11 cellular contexts compared by ENCODE assay signal in the genomic region with DNA sequence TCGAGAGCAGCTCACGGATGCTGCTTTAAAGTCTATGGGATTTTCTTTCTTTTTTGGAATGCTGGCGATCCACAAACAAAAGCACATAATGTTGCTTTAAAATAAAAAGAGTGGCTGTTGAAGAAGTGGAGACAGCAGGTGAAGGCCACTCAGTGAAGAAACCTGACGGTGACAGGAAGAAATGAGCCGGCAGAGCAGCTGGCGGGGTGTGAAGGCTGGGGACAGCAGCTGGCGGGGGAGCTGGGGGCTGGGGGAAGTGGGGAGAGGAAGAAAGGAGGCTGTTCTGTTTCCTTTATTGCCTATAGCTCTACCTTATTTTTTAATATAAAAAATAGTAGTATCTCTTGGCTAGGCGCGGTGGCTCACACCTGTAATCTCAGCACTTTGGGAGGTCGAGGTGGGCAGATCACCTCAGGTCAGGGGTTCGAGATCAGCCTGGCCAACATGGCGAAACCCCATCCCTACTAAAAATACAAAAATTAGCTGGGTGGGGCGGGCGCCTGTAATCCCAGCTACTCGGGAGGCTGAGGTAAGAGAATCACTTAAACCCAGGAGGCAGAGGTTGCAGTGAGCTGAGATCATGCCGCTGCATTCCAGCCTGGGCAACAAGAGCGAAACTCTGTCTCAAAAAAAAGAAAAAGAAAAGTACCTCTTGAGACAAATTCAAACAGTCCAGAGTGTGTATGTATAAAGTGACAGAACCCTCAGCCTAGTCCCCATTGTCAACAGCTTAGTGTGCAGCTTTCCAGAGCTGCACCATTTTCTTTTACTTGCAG. TPM values are rescaled to one million over a fixed set of nuclear protein-coding genes. Genes with fewer than 3 reads are reported as not detected.
DNase-seq lines count a peak whose midpoint lies in the region; ATAC-seq and TF ChIP-seq lines count a peak whose summit lies in the region.
"Had no signal": no experiment of that assay in that cellular context is flagged by ENCODE, and none has a peak within 500 bp of the region (broad histone marks: within the 10 kb centered on the region; RNA-seq: fewer than 3 reads in every experiment).

No MANE protein-coding gene starts in this region.

- H2AFZ ChIP-seq in SU-DHL-6 (ENCODE audit: low read depth, low read length, severe bottlenecking): peak overlapping the region; percentile 6

- CTCF ChIA-PET in activated naive CD4-positive, alpha-beta T cell treated with anti-CD3 and anti-CD28 coated beads, Interleukin-2, amount 10 ng/mL, durations not matched to agents 7 days and 5 days (lab: Charles Lee): interaction anchor here (0.9 to 1.5 kb wide), 4 partner anchors 34 to 87 kb away, joined by 3 to 6 read pairs (median 3); partner anchors contain the start of genes BYSL and MED20

- peaks cover 71% of the 10 kb centered on the region for H3F3A ChIP-seq in SU-DHL-6 (ENCODE audit: insufficient read depth)

- peak overlapping the region; percentile 91 for H3K27ac ChIP-seq in SU-DHL-6 (ENCODE audit: low read depth, low read length)
- peak overlapping the region in 7 of 8 donors; percentile 1 to 69 (median 50) for H3K27ac ChIP-seq in spleen
- H3K27ac ChIP-seq: SJSA1, vagina had no signal

- H3K36me3 ChIP-seq in SU-DHL-6 (ENCODE audit: low read length): no peaks in the 10 kb centered on the region
- peaks cover 0 to 81% (median 3%) of the 10 kb centered on the region in 6 donors for H3K36me3 ChIP-seq in spleen
- H3K36me3 ChIP-seq: SJSA1, vagina had no signal

- WGBS in spleen, 5 donors: 35 to 41% (median 40%) methylated on average over 17 of the region's 17 CpGs

- peak overlapping the region in 2 of 4 donors; percentile 72 to 81 for H3K4me3 Mint-ChIP-seq in IgD-negative memory B cell
- H3K4me3 Mint-ChIP-seq in activated naive CD4-positive, alpha-beta T cell treated with anti-CD3 and anti-CD28 coated beads, Interleukin-2, amount 10 ng/mL, durations not matched to agents 7 days and 5 days: peak overlapping the region; percentile 52

- peak overlapping the region; percentile 50 for H3K4me2 ChIP-seq in SU-DHL-6 (ENCODE audit: low read depth, low read length, poor library complexity, severe bottlenecking)

- no peak for TF ChIP-seq CTCF in SU-DHL-6 (IDR thresholded peaks at IDR 0.05; ENCODE audit: insufficient read depth, low read length, poor library complexity, severe bottlenecking)
- no peak for TF ChIP-seq CTCF in spleen (IDR thresholded peaks at IDR 0.05 in 8 of 11, conservative IDR thresholded peaks at IDR 0.05 in 3 of 11)

- H3K27me3 Mint-ChIP-seq in IgD-negative memory B cell: peaks cover 3% of the 10 kb centered on the region
- H3K27me3 Mint-ChIP-seq in activated naive CD4-positive, alpha-beta T cell treated with anti-CD3 and anti-CD28 coated beads, Interleukin-2, amount 10 ng/mL, durations not matched to agents 7 days and 5 days: no peaks in the 10 kb centered on the region

- H3K9me3 ChIP-seq in SU-DHL-6 (ENCODE audit: insufficient read depth, low read length) (no peaks in the 10 kb centered on the region), spleen (no peaks in the 10 kb centered on the region)
- H3K9me3 ChIP-seq: SJSA1, vagina had no signal

- H3K27ac Mint-ChIP-seq in IgD-negative memory B cell: peak overlapping the region in 2 of 3 donors; percentile 60 to 61
- peak overlapping the region; percentile 89 for H3K27ac Mint-ChIP-seq in activated naive CD4-positive, alpha-beta T cell treated with anti-CD3 and anti-CD28 coated beads, Interleukin-2, amount 10 ng/mL, durations not matched to agents 7 days and 5 days

- no peaks in the 10 kb centered on the region for H3K9me3 Mint-ChIP-seq in IgD-negative memory B cell
- no peaks in the 10 kb centered on the region for H3K9me3 Mint-ChIP-seq in activated naive CD4-positive, alpha-beta T cell treated with anti-CD3 and anti-CD28 coated beads, Interleukin-2, amount 10 ng/mL, durations not matched to agents 7 days and 5 days

- no peak for TF ChIP-seq POLR2A in spleen (IDR thresholded peaks at IDR 0.05)

- H3K4me3 ChIP-seq in SU-DHL-6 (ENCODE audit: insufficient read depth, low read length, poor library complexity, severe bottlenecking): no peak overlapping the region
- peak overlapping the region in 1 of 8 donors; percentile 11 for H3K4me3 ChIP-seq in spleen
- H3K4me3 ChIP-seq: SJSA1, vagina had no signal

- peaks cover 1% of the 10 kb centered on the region for H3K36me3 Mint-ChIP-seq in IgD-negative memory B cell
- peaks cover 34% of the 10 kb centered on the region for H3K36me3 Mint-ChIP-seq in activated naive CD4-positive, alpha-beta T cell treated with anti-CD3 and anti-CD28 coated beads, Interleukin-2, amount 10 ng/mL, durations not matched to agents 7 days and 5 days

- H3K9ac ChIP-seq in SU-DHL-6 (ENCODE audit: low read length): peak overlapping the region; percentile 47

- peaks cover 31 to 98% (median 59%) of the 10 kb centered on the region in 6 donors for H3K4me1 ChIP-seq in spleen
- H3K4me1 ChIP-seq: SJSA1 had no signal

- ATAC-seq in HG03039 (IDR thresholded peaks at IDR 0.05; ENCODE audit: unreplicated experiment): no peak

- DNase-seq in activated naive CD4-positive, alpha-beta T cell treated with anti-CD3 and anti-CD28 coated beads, Interleukin-2, amount 10 ng/mL, durations not matched to agents 7 days and 5 days: peak; percentile 66
- DNase-seq in spleen (peak; percentile 88), mucosa of gallbladder (ENCODE audit: low spot score) (no peak), NCI-H774 (lab: John Stamatoyannopoulos, UW) (no peak), NCI-H2081 (lab: John Stamatoyannopoulos, UW) (no peak)
- DNase-seq: aorta had no signal

- H3K9me2 ChIP-seq in SU-DHL-6 (replicated peaks; ENCODE audit: insufficient read depth, low read length): no peaks in the 10 kb centered on the region

- no peaks in the 10 kb centered on the region for H4K20me1 ChIP-seq in SU-DHL-6 (ENCODE audit: low read depth, low read length)

- no peaks in the 10 kb centered on the region for H3K79me2 ChIP-seq in SU-DHL-6 (ENCODE audit: insufficient read depth, low read length)

- H3K4me1 Mint-ChIP-seq in IgD-negative memory B cell: peaks cover 36 to 38% (median 37%) of the 10 kb centered on the region in 3 donors
- H3K4me1 Mint-ChIP-seq in activated naive CD4-positive, alpha-beta T cell treated with anti-CD3 and anti-CD28 coated beads, Interleukin-2, amount 10 ng/mL, durations not matched to agents 7 days and 5 days: peaks cover 66% of the 10 kb centered on the region

- H3K27me3 ChIP-seq in SU-DHL-6 (ENCODE audit: low read length) (no peaks in the 10 kb centered on the region), spleen (replicated peaks in 1 of 7) (no peaks in the 10 kb centered on the region)
- H3K27me3 ChIP-seq: SJSA1, vagina had no signal

- intact Hi-C loops in spleen (cut with DNase I; ENCODE audit: low total_unique reads): no loop called here

RNA-seq across cellular contexts. Expression of gene TAF8, which starts 42.4 kb away (rescaled TPM):
- polyA plus RNA-seq in IgD-negative memory B cell (22.2 TPM), spleen (10 to 100 TPM in 1 of 3 donors, 1 to 10 TPM in 2; 8.2 to 12.5 (median 8.8) TPM)
- total RNA-seq in spleen (10 to 100 TPM; 32.1 to 56.3 (median 38.8) TPM), mucosa of gallbladder (26.3 TPM)

Comparison
In these comparisons a context has a peak if more than half of its experiments do, and no peak if none do; other contexts are left out.
1. DNase-seq: peak in activated naive CD4-positive, alpha-beta T cell treated with anti-CD3 and anti-CD28 coated beads, Interleukin-2, amount 10 ng/mL, durations not matched to agents 7 days and 5 days (single experiment) and spleen (single experiment); none in mucosa of gallbladder (single experiment), NCI-H774 (single experiment) and NCI-H2081 (0 of 2).